20 cellular contexts compared by ENCODE assay signal in the genomic region with DNA sequence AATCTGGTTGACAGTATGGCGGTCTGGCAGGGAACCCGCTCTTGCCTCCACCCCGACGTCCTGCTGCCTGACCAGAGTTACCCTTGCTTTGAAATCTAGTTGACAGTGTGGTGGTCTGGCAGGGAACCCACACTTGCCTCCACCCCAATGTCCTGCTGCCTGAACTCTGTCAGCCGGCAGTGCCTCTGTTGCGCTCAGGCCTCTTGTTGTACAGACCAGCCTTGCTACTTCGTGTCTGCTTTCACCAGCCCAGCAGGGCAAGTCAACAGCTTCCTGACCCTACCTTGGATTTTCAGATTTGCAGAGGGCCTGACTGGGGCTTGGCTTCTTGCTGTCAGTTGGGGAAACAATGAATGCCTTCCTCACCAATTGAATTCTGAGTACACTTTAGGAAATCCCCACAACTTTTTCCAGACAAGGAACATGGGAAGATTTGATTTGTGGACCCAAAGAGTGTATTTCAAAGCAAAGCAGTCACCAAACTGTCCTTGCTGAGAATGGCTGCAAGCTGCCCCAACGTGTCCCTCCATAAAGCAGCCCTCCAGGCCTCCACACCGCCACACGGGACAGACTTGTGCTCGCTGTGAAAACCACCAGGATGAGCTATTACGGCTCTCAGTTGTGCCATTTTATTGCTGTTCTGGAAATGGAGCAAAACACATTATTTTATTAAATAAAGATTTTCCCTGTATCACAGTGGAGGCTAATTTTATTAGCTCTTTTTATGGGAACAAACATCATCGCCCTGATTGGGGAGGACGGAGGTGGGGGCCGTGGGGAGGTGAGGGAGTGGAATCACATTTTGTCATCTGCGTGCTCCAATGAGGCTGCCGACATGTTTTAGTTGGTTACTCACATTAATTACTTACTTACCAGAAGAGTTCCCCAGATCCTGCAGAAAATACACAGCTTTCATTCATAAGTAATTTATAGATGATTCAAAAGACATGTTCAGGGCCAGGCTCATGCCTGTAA.
DNase-seq lines count a peak whose midpoint lies in the region; ATAC-seq and TF ChIP-seq lines count a peak whose summit lies in the region.
"Had no signal": no experiment of that assay in that cellular context is flagged by ENCODE, and none has a peak within 500 bp of the region (broad histone marks: within the 10 kb centered on the region; RNA-seq: fewer than 3 reads in every experiment).

No MANE protein-coding gene starts in this region.

- no peak overlapping the region for H3K9ac ChIP-seq in parathyroid adenoma

- ATAC-seq in RWPE2 (ENCODE audit: low read depth): no peak
- no peak for ATAC-seq in HG02870 (IDR thresholded peaks at IDR 0.05; ENCODE audit: unreplicated experiment)
- ATAC-seq: activated CD4-positive, CD25-positive, alpha-beta regulatory T cell treated with anti-CD3 and anti-CD28 coated beads, Interleukin-2, amount 50 U/mL, for 24 hours; effector memory CD8-positive, alpha-beta T cell; lower lobe of right lung; sciatic nerve had no signal

- no peak for TF ChIP-seq CTCF in C4-2B (conservative IDR thresholded peaks at IDR 0.05)
- no peak for TF ChIP-seq CTCF in RWPE2 (IDR thresholded peaks at IDR 0.05; ENCODE audit: poor library complexity, severe bottlenecking)
- no peak for TF ChIP-seq CTCF in esophagus squamous epithelium (IDR thresholded peaks at IDR 0.05)
- TF ChIP-seq CTCF in parathyroid adenoma (IDR thresholded peaks at IDR 0.05): no peak

- H3K27me3 ChIP-seq in RWPE2 (ENCODE audit: insufficient read depth, poor library complexity, severe bottlenecking) (no peaks in the 10 kb centered on the region), esophagus squamous epithelium (no peaks in the 10 kb centered on the region), parathyroid adenoma (ENCODE audit: control insufficient read depth, insufficient read depth, low read length) (no peaks in the 10 kb centered on the region)
- H3K27me3 ChIP-seq: brain microvascular endothelial cell, transverse colon had no signal

- no peak overlapping the region for H3K4me2 ChIP-seq in parathyroid adenoma (ENCODE audit: low read length)

- WGBS in esophagus squamous epithelium, 2 donors: 90 to 93% methylated on average over 16 to 17 of the region's 17 CpGs

- H3K79me2 ChIP-seq in parathyroid adenoma: no peaks in the 10 kb centered on the region

- no peak for TF ChIP-seq POLR2A in esophagus squamous epithelium (IDR thresholded peaks at IDR 0.05)

- H3K9me3 ChIP-seq in RWPE2 (ENCODE audit: severe bottlenecking) (no peaks in the 10 kb centered on the region), esophagus squamous epithelium (no peaks in the 10 kb centered on the region), parathyroid adenoma (ENCODE audit: control insufficient read depth, low read length) (no peaks in the 10 kb centered on the region)
- H3K9me3 ChIP-seq: lower lobe of right lung, transverse colon had no signal

- intact Hi-C loops in esophagus squamous epithelium (cut with DNase I): no loop called here

- H3K27ac ChIP-seq in C4-2B (peak overlapping the region; percentile 57), RWPE2 (ENCODE audit: poor library complexity, severe bottlenecking) (peak overlapping the region; percentile 84), esophagus squamous epithelium (peak overlapping the region; percentile 1 to 73 (median 54)), parathyroid adenoma (peak overlapping the region; percentile 89)

- H3K4me1 ChIP-seq in RWPE2 (ENCODE audit: insufficient read depth, poor library complexity, severe bottlenecking) (peaks cover 60% of the 10 kb centered on the region), esophagus squamous epithelium (peaks cover 13 to 82% (median 51%) of the 10 kb centered on the region in 3 donors), parathyroid adenoma (peaks cover 38% of the 10 kb centered on the region)

- no peak for DNase-seq in RWPE2 (ENCODE audit: low spot score)
- DNase-seq in esophagus squamous epithelium (lab: John Stamatoyannopoulos, UW): no peak
- no peak for DNase-seq in NCI-H1092 treated with DMSO at 0.1 percent for 48 hours (lab: John Stamatoyannopoulos, UW)
- DNase-seq in NCI-H69 (lab: John Stamatoyannopoulos, UW): no peak
- no peak for DNase-seq in CD1c-positive myeloid dendritic cell (ENCODE audit: extremely low spot score)
- DNase-seq: activated naive CD4-positive, alpha-beta T cell treated with Interleukin-2 at 50 U/mL for 16 hours; brain microvascular endothelial cell; effector memory CD8-positive, alpha-beta T cell; EL; H7; lower lobe of right lung; Right ventricle myocardium superior; stimulated activated CD4-positive, alpha-beta T cell treated with anti-CD3 and anti-CD28 coated beads, Interleukin-4, amount 100 ng/mL, for 4 hours; T-helper 2 cell; transverse colon had no signal

- peak overlapping the region; percentile 25 for H2AFZ ChIP-seq in parathyroid adenoma

- H3K4me3 ChIP-seq in RWPE2 (ENCODE audit: severe bottlenecking) (no peak overlapping the region), esophagus squamous epithelium (no peak overlapping the region), parathyroid adenoma (ENCODE audit: low read depth, low read length) (no peak overlapping the region)
- H3K4me3 ChIP-seq: lower lobe of right lung, transverse colon had no signal

- H3K36me3 ChIP-seq in RWPE2 (ENCODE audit: low read depth) (no peaks in the 10 kb centered on the region), esophagus squamous epithelium (no peaks in the 10 kb centered on the region), parathyroid adenoma (ENCODE audit: control insufficient read depth, insufficient read depth, low read length) (no peaks in the 10 kb centered on the region)
- H3K36me3 ChIP-seq: brain microvascular endothelial cell, lower lobe of right lung, transverse colon had no signal
